6 cellular contexts compared by ENCODE assay signal in the genomic region with DNA sequence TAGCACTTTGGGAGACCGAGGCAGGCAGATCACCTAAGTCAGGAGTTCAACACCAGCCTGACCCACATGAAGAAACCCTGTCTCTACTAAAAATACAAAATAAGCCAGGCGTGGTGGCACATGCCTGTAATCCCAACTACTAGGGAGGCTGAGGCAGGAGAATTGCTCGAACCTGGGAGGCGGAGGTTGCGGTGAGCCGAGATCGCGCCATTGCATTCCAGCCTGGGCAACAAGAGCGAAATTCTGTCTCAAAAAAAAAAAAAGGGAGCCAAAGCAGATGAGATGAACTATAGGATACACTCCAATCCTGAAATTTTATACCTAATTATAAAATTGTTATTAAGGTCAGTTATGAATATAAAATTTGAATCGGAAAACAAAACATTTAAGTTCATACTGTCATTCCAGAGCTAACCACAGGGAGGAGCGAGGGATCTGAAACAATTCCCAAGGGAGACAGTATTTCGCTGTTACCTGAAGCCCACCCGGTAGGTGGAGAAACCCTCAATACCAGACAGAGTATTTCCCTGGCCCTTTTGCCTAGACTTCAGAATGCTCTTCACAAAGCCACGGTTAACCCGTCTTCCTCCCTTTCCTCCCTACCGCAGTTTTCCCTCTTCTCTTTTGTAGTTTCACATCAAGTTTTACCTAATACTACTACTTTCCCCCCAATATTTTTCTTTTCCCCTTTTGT. TPM values are rescaled to one million over a fixed set of nuclear protein-coding genes. Genes with fewer than 3 reads are reported as not detected.
A peak's percentile ranks its signal among the peaks of the same experiment; 100 is the strongest.
DNase-seq lines count a peak whose midpoint lies in the region; ATAC-seq and TF ChIP-seq lines count a peak whose summit lies in the region.

No MANE protein-coding gene starts in this region.

- H3K36me3 ChIP-seq in naive thymus-derived CD4-positive, alpha-beta T cell (ENCODE audit: control insufficient read depth in 2 of 3, insufficient read depth in 3 of 3, low read length in 3 of 3): peaks cover 0 to 14% (median 0%) of the 10 kb centered on the region in 3 experiments

- peaks cover 36% of the 10 kb centered on the region for H3K4me1 Mint-ChIP-seq in brain
- H3K4me1 Mint-ChIP-seq in naive thymus-derived CD4-positive, alpha-beta T cell: peaks cover 28 to 64% (median 42%) of the 10 kb centered on the region in 7 donors

- peak overlapping the region; percentile 87 to 97 (median 94) for H3K4me3 Mint-ChIP-seq in brain
- peak overlapping the region; percentile 87 to 96 (median 90) for H3K4me3 Mint-ChIP-seq in naive thymus-derived CD4-positive, alpha-beta T cell

- POLR2A ChIA-PET in naive thymus-derived CD4-positive, alpha-beta T cell (lab: Charles Lee): interaction anchor here (1.2 to 1.6 kb wide), 3 partner anchors 16 to 27 kb away, joined by 4 to 6 read pairs (median 5); partner anchors contain the start of genes NRBP1 and ZNF513

- H3K27me3 Mint-ChIP-seq in brain: peaks cover 17% of the 10 kb centered on the region
- peaks cover 0 to 7% (median 0%) of the 10 kb centered on the region in 5 donors for H3K27me3 Mint-ChIP-seq in naive thymus-derived CD4-positive, alpha-beta T cell

- CTCF ChIA-PET in naive thymus-derived CD4-positive, alpha-beta T cell (lab: Charles Lee): no interaction called here

- no peaks in the 10 kb centered on the region for H3K9me3 Mint-ChIP-seq in brain
- peaks cover 0 to 6% (median 0%) of the 10 kb centered on the region in 11 donors for H3K9me3 Mint-ChIP-seq in naive thymus-derived CD4-positive, alpha-beta T cell

- peak overlapping the region; percentile 4 for H3K4me3 ChIP-seq in naive thymus-derived CD4-positive, alpha-beta T cell (ENCODE audit: low read length)

- H3K27me3 ChIP-seq in naive thymus-derived CD4-positive, alpha-beta T cell (ENCODE audit: control insufficient read depth in 2 of 2, insufficient read depth in 2 of 2, low read length in 2 of 2): no peaks in the 10 kb centered on the region

- H3K9me3 ChIP-seq in naive thymus-derived CD4-positive, alpha-beta T cell (ENCODE audit: control insufficient read depth in 2 of 3, low read length in 3 of 3): no peaks in the 10 kb centered on the region

- peak; percentile 65 for DNase-seq in ELF-1 (ENCODE audit: low read depth, low spot score)
- DNase-seq in NCI-H1694 treated with DMSO at 0.1 percent for 48 hours (lab: John Stamatoyannopoulos, UW): peak; percentile 67
- DNase-seq in naive thymus-derived CD4-positive, alpha-beta T cell: no peak
- DNase-seq in stimulated activated CD4-positive, alpha-beta T cell treated with anti-CD3 and anti-CD28 coated beads, Interleukin-12 subunit alpha, Interleukin-12 subunit beta, amount 100 ng/mL, for 4 hours: no peak
- DNase-seq in stimulated activated CD4-positive, alpha-beta T cell treated with anti-CD3 and anti-CD28 coated beads, Interleukin-2, amount 100 ng/mL, for 24 hours: no peak

- TF ChIP-seq CTCF in brain (conservative IDR thresholded peaks at IDR 0.05): peak; percentile 67 to 84

- no peak for ATAC-seq in naive thymus-derived CD4-positive, alpha-beta T cell

- H3K4me1 ChIP-seq in naive thymus-derived CD4-positive, alpha-beta T cell (ENCODE audit: control insufficient read depth in 2 of 2, insufficient read depth in 2 of 2, low read length in 2 of 2): peaks cover 13 to 17% of the 10 kb centered on the region in 2 donors

- peak overlapping the region; percentile 89 for H3K27ac ChIP-seq in naive thymus-derived CD4-positive, alpha-beta T cell (ENCODE audit: low read depth, low read length)

- intact Hi-C loops in naive thymus-derived CD4-positive, alpha-beta T cell (cut with micrococcal nuclease): loop anchor here (2.0 to 10.0 kb wide), 5 partner anchors 15 to 1529 kb away; partner anchors contain the start of genes ASXL2 (in 1 of the 2), ATRAID (in 1 of the 2), CAD (in 1 of the 2) and GTF3C2 (in 1 of the 2)

- peak overlapping the region; percentile 51 to 93 (median 88) for H3K27ac Mint-ChIP-seq in brain
- H3K27ac Mint-ChIP-seq in naive thymus-derived CD4-positive, alpha-beta T cell: peak overlapping the region; percentile 59 to 97 (median 79)

- H3K36me3 Mint-ChIP-seq in brain: peaks cover 14% of the 10 kb centered on the region
- peaks cover 0 to 12% (median 0%) of the 10 kb centered on the region in 5 donors for H3K36me3 Mint-ChIP-seq in naive thymus-derived CD4-positive, alpha-beta T cell

RNA-seq across cellular contexts. Expression of gene PPM1G, which starts 1.4 kb away (rescaled TPM):
- 160 TPM for polyA plus RNA-seq in brain (ENCODE audit: insufficient read depth, low read depth, low replicate concordance)
- 100 to 1,000 TPM in 1 of 5 experiments, 10 to 100 TPM in 4; 39.5 to 101 (median 45.1) TPM for total RNA-seq in naive thymus-derived CD4-positive, alpha-beta T cell
- polyA plus RNA-seq in naive thymus-derived CD4-positive, alpha-beta T cell: 100 to 1,000 TPM in 1 of 2 donors, 10 to 100 TPM in 1; 74.4 to 107 TPM

RNA-seq across cellular contexts. Expression of gene NRBP1, which starts 20.5 kb away (rescaled TPM):
- polyA plus RNA-seq in brain (ENCODE audit: insufficient read depth, low read depth, low replicate concordance): 68.1 TPM
- total RNA-seq in naive thymus-derived CD4-positive, alpha-beta T cell: 100 to 1,000 TPM in 4 of 5 experiments, 10 to 100 TPM in 1; 94.4 to 181 (median 121) TPM
- polyA plus RNA-seq in naive thymus-derived CD4-positive, alpha-beta T cell: 100 to 1,000 TPM in 1 of 2 donors, 10 to 100 TPM in 1; 70.0 to 124 TPM

RNA-seq across cellular contexts. Expression of gene ZNF513, which starts 27.4 kb away (rescaled TPM):
- 15.3 TPM for polyA plus RNA-seq in brain (ENCODE audit: insufficient read depth, low read depth, low replicate concordance)
- 10 to 100 TPM; 15.6 to 23.2 (median 19.2) TPM for total RNA-seq in naive thymus-derived CD4-positive, alpha-beta T cell
- polyA plus RNA-seq in naive thymus-derived CD4-positive, alpha-beta T cell: 1 to 10 TPM; 2.6 to 8.1 TPM

RNA-seq across cellular contexts. Expression of gene KRTCAP3, which starts 34.2 kb away (rescaled TPM):
- polyA plus RNA-seq in brain (ENCODE audit: insufficient read depth, low read depth, low replicate concordance): 14.7 TPM
- 10 to 100 TPM in 3 of 5 experiments, 1 to 10 TPM in 2; 5.7 to 27.1 (median 11.5) TPM for total RNA-seq in naive thymus-derived CD4-positive, alpha-beta T cell
- 1 to 10 TPM in 1 of 2 donors, under 1 TPM in 1; 0.39 to 2.6 TPM for polyA plus RNA-seq in naive thymus-derived CD4-positive, alpha-beta T cell

RNA-seq across cellular contexts. Expression of gene SNX17, which starts 37.5 kb away (rescaled TPM):
- 112 TPM for polyA plus RNA-seq in brain (ENCODE audit: insufficient read depth, low read depth, low replicate concordance)
- total RNA-seq in naive thymus-derived CD4-positive, alpha-beta T cell: 100 to 1,000 TPM in 3 of 5 experiments, 10 to 100 TPM in 2; 71.0 to 128 (median 111) TPM
- 100 to 1,000 TPM; 187 to 209 TPM for polyA plus RNA-seq in naive thymus-derived CD4-positive, alpha-beta T cell

Comparison
In these comparisons a context has a peak if more than half of its experiments do, and no peak if none do; other contexts are left out.
1. DNase-seq: peak in ELF-1 (single experiment) and NCI-H1694 treated with DMSO at 0.1 percent for 48 hours (single experiment); none in naive thymus-derived CD4-positive, alpha-beta T cell (0 of 9), stimulated activated CD4-positive, alpha-beta T cell treated with anti-CD3 and anti-CD28 coated beads, Interleukin-12 subunit alpha, Interleukin-12 subunit beta, amount 100 ng/mL, for 4 hours (single experiment) and stimulated activated CD4-positive, alpha-beta T cell treated with anti-CD3 and anti-CD28 coated beads, Interleukin-2, amount 100 ng/mL, for 24 hours (0 of 2).